9 cellular contexts compared by ENCODE assay signal in genomic region chr1:14598498-14599172, GRCh38. TPM values are rescaled to one million over a fixed set of nuclear protein-coding genes. Genes with fewer than 3 reads are reported as not detected.
DNase-seq lines count a peak whose midpoint lies in the region; ATAC-seq, FAIRE-seq and TF ChIP-seq lines count a peak whose summit lies in the region.
"Had no signal": no experiment of that assay in that cellular context is flagged by ENCODE, and none has a peak within 500 bp of the region (broad histone marks: within the 10 kb centered on the region; RNA-seq: fewer than 3 reads in every experiment).

Gene KAZN, plus strand, starts transcription at chr1:14598685.

- H2AFZ ChIP-seq in keratinocyte (ENCODE audit: control insufficient read depth, low read length): peak within 1 kb of the TSS; percentile 9

- H3K4me3 ChIP-seq in adipocyte (ENCODE audit: low read length) (peak within 1 kb of the TSS; percentile 87), keratinocyte (ENCODE audit: control insufficient read depth in 2 of 3, extremely low read depth in 1 of 3, insufficient read depth in 2 of 3, low read depth in 1 of 3, low read length in 3 of 3) (peak within 1 kb of the TSS; percentile 38 to 64 (median 41)), subcutaneous abdominal adipose tissue (ENCODE audit: low read depth in 1 of 5, low read length in 5 of 5) (peak within 1 kb of the TSS; percentile 48 to 54 (median 51))

- H3K36me3 ChIP-seq in adipocyte (ENCODE audit: control insufficient read depth, insufficient read depth, low read length, severe bottlenecking) (no peaks in the 10 kb centered on the region), keratinocyte (ENCODE audit: control insufficient read depth in 2 of 2, extremely low read depth in 1 of 2, insufficient read depth in 2 of 2, low read length in 2 of 2) (no peaks in the 10 kb centered on the region), subcutaneous abdominal adipose tissue (ENCODE audit: control insufficient read depth in 5 of 5, insufficient read depth in 5 of 5, low read length in 5 of 5) (no peaks in the 10 kb centered on the region)

- H3K79me2 ChIP-seq in keratinocyte (ENCODE audit: control insufficient read depth, insufficient read depth, low read length): no peaks in the 10 kb centered on the region

- H3K9ac ChIP-seq in adipocyte (ENCODE audit: low read length): peak within 1 kb of the TSS; percentile 78
- H3K9ac ChIP-seq in keratinocyte (ENCODE audit: control insufficient read depth, extremely low read depth, insufficient read depth, low read length): no peak within 1 kb of the TSS
- H3K9ac ChIP-seq in subcutaneous abdominal adipose tissue (ENCODE audit: low read length in 5 of 5): no peak within 1 kb of the TSS

- H3K27ac ChIP-seq in keratinocyte (ENCODE audit: control insufficient read depth, insufficient read depth, low read length) (no peak within 1 kb of the TSS), subcutaneous abdominal adipose tissue (ENCODE audit: low read depth, low read length) (no peak within 1 kb of the TSS)

- no peak for FAIRE-seq in keratinocyte (lab: Jason Lieb, UNC)
- FAIRE-seq: TTC549 had no signal

- H3K27me3 ChIP-seq in adipocyte (replicated peaks; ENCODE audit: control insufficient read depth, insufficient read depth, low read length): peaks cover 11% of the 10 kb centered on the region
- H3K27me3 ChIP-seq in keratinocyte (ENCODE audit: control insufficient read depth, extremely low read depth, insufficient read depth, low read length): peaks cover 54% of the 10 kb centered on the region
- peaks cover 28 to 47% (median 36%) of the 10 kb centered on the region in 5 donors for H3K27me3 ChIP-seq in subcutaneous abdominal adipose tissue (ENCODE audit: control insufficient read depth in 5 of 5, insufficient read depth in 4 of 5, low read length in 5 of 5)

- no peak for ATAC-seq in GM21786 (IDR thresholded peaks at IDR 0.05; ENCODE audit: unreplicated experiment)

- peak within 1 kb of the TSS; percentile 74 for H3K4me2 ChIP-seq in keratinocyte (ENCODE audit: control insufficient read depth, extremely low read depth, insufficient read depth, low read depth, low read length)

- TF ChIP-seq CTCF in keratinocyte (optimal IDR thresholded peaks at IDR 0.05 in 1 of 3, IDR thresholded peaks at IDR 0.05 in 1 of 3, conservative IDR thresholded peaks at IDR 0.05 in 1 of 3; ENCODE audit: extremely low read depth in 1 of 3, insufficient read depth in 2 of 3, low read length in 3 of 3): no peak

- H3K4me1 ChIP-seq in adipocyte (ENCODE audit: control insufficient read depth, insufficient read depth, low read length) (peaks cover 31% of the 10 kb centered on the region), keratinocyte (ENCODE audit: control insufficient read depth, extremely low read depth, insufficient read depth, low read length) (peaks cover 8% of the 10 kb centered on the region), subcutaneous abdominal adipose tissue (ENCODE audit: control insufficient read depth in 5 of 5, insufficient read depth in 5 of 5, low read length in 5 of 5) (peaks cover 0 to 26% (median 17%) of the 10 kb centered on the region in 5 donors)

- no peaks in the 10 kb centered on the region for H3K9me1 ChIP-seq in keratinocyte (ENCODE audit: control insufficient read depth, extremely low read depth, insufficient read depth, low read length)

- peak in 2 of 3 experiments; percentile 77 to 80 for DNase-seq in NCI-H1417 (lab: John Stamatoyannopoulos, UW)
- DNase-seq in NCI-H1417 treated with DMSO at 0.1 percent for 48 hours (lab: John Stamatoyannopoulos, UW): no peak
- peak; percentile 11 for DNase-seq in adipocyte (ENCODE audit: low read depth)
- no peak for DNase-seq in keratinocyte (ENCODE audit: low read depth, low spot score)
- no peak for DNase-seq in stimulated activated CD4-positive, alpha-beta T cell treated with anti-CD3 and anti-CD28 coated beads, Interleukin-2, amount 100 ng/mL, for 48 hours
- DNase-seq in NOMO-1 (lab: John Stamatoyannopoulos, UW; ENCODE audit: unreplicated experiment in 2 of 2): no peak

- no peaks in the 10 kb centered on the region for H3K9me3 ChIP-seq in adipocyte (ENCODE audit: control insufficient read depth, low read length)
- no peaks in the 10 kb centered on the region for H3K9me3 ChIP-seq in keratinocyte (ENCODE audit: control insufficient read depth, low read depth, low read length)
- H3K9me3 ChIP-seq in subcutaneous abdominal adipose tissue (ENCODE audit: control insufficient read depth in 5 of 5, low read length in 5 of 5): no peaks in the 10 kb centered on the region

- dilution Hi-C loops in keratinocyte (cut with MboI; ENCODE audit: extremely low pct_ligation_motif_present, low sequenced_read_pairs): no loop called here

- no peaks in the 10 kb centered on the region for H4K20me1 ChIP-seq in keratinocyte (ENCODE audit: control insufficient read depth, extremely low read depth, insufficient read depth, low read length)

RNA-seq across cellular contexts. Expression of gene KAZN, which starts in this region (rescaled TPM):
- 4.2 to 5.9 TPM (median 5.8 TPM) in 3 replicates for polyA plus RNA-seq in keratinocyte
- 7.5 TPM for polyA plus RNA-seq in keratinocyte (2011; ENCODE audit: low read depth)
- polyA plus RNA-seq in keratinocyte (2011; cell fraction: cytosol; rRNA removed): 7.2 and 8.9 TPM in 2 replicates
- 14.4 and 17.4 TPM in 2 replicates for polyA plus RNA-seq in keratinocyte (2011; cell fraction: nucleus; rRNA removed)
- 11.8 and 15.5 TPM in 2 replicates for polyA plus RNA-seq in keratinocyte (2012; ENCODE audit: low replicate concordance)
- polyA minus RNA-seq in keratinocyte: 5.3 to 7.0 TPM (median 6.8 TPM) in 3 replicates
- polyA minus RNA-seq in keratinocyte (2011; cell fraction: cytosol; rRNA and poly(A)+ RNA removed): 9.4 TPM
- 6.6 and 10.1 TPM in 2 replicates for polyA minus RNA-seq in keratinocyte (2011; cell fraction: nucleus; rRNA and poly(A)+ RNA removed)

Comparison
In these comparisons a context has a peak if more than half of its experiments do, and no peak if none do; other contexts are left out.
1. DNase-seq: peak in NCI-H1417 (2 of 3) and adipocyte (single experiment); none in NCI-H1417 treated with DMSO at 0.1 percent for 48 hours (single experiment), keratinocyte (single experiment), stimulated activated CD4-positive, alpha-beta T cell treated with anti-CD3 and anti-CD28 coated beads, Interleukin-2, amount 100 ng/mL, for 48 hours (0 of 2) and NOMO-1 (0 of 2).
2. Peak in every context shown above with its lines, with median percentiles within 50 percentile points of each other: H3K4me3 ChIP-seq.